1 cellular context compared by ENCODE assay signal in genomic region chr1:114666954-114667353, GRCh38.
TF ChIP-seq lines count a peak whose summit lies in the region.

No MANE protein-coding gene starts in this region.

TF ChIP-seq in SK-N-SH, 30 proteins besides CTCF, POLR2A, EP300 and RAD21 (continued from another document):
- no peak for TF ChIP-seq IRF3 (IDR thresholded peaks at IDR 0.05; ENCODE audit: low read depth, low read length)
- TF ChIP-seq USF2 (IDR thresholded peaks at IDR 0.05; ENCODE audit: borderline replicate concordance, low read depth, low read length), result no peak
- TF ChIP-seq TEAD4 (IDR thresholded peaks at IDR 0.05; ENCODE audit: borderline replicate concordance, insufficient read depth), result no peak
- TF ChIP-seq JUND (IDR thresholded peaks at IDR 0.05), result no peak
- TF ChIP-seq FOXM1 (IDR thresholded peaks at IDR 0.05; ENCODE audit: low read depth), result no peak
- no peak for TF ChIP-seq CHD2 (IDR thresholded peaks at IDR 0.05; ENCODE audit: low read length, partially characterized antibody)
